In the genomic region with DNA sequence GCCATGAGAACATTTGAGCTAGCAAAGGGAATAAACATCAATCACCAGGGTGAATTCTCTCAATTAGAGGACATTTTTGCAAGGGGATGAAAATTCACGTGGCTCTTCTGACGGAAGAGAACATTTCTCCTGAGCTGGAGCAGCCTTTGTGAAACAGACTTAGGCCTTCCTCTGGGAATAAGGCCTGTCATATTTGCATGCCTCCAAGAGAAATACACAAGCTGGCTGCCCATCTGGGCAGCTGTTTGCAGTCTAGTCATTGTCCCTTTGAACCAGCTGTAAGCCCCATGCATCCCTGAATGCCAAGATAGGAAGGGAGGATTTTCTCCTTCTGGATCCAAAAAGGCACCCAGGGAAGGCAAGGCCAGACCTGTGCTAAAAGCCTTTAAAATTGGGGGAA, we compare ENCODE assay signal across 13 cellular contexts. TPM values are rescaled to one million over a fixed set of nuclear protein-coding genes. Genes with fewer than 3 reads are reported as not detected.
"Had no signal": no experiment of that assay in that cellular context is flagged by ENCODE, and none has a peak within 500 bp of the region (broad histone marks: within the 10 kb centered on the region; RNA-seq: fewer than 3 reads in every experiment).

No MANE protein-coding gene starts in this region.

- H3K27ac Mint-ChIP-seq: activated naive CD4-positive, alpha-beta T cell treated with anti-CD3 and anti-CD28 coated beads for 36 hours; activated T-helper 17 cell treated with anti-CD3 and anti-CD28 coated beads, Interleukin-2, amount 50 U/mL, for 72 hours; T-helper 1 cell treated with Interleukin-12 subunit alpha and Interleukin-12 subunit beta and Interleukin-4 antibody, amounts not matched to agents 30 μg/mL and 1 μg/mL, for 36 hours had no signal

- ATAC-seq: activated T-helper 17 cell treated with anti-CD3 and anti-CD28 coated beads, Interleukin-2, amount 50 U/mL, for 72 hours; pancreas had no signal

- H3K4me1 Mint-ChIP-seq: activated T-helper 17 cell treated with anti-CD3 and anti-CD28 coated beads, Interleukin-2, amount 50 U/mL, for 72 hours had no signal

- H3K9me3 Mint-ChIP-seq: activated naive CD4-positive, alpha-beta T cell treated with anti-CD3 and anti-CD28 coated beads for 36 hours; activated T-helper 17 cell treated with anti-CD3 and anti-CD28 coated beads, Interleukin-2, amount 50 U/mL, for 72 hours; T-helper 1 cell treated with Interleukin-12 subunit alpha and Interleukin-12 subunit beta and Interleukin-4 antibody, amounts not matched to agents 30 μg/mL and 1 μg/mL, for 36 hours had no signal

- DNase-seq: activated CD4-positive, alpha-beta T cell treated with anti-CD3 and anti-CD28 coated beads, Interleukin-2, amount 50 U/mL, for 48 hours; activated naive CD4-positive, alpha-beta T cell treated with anti-CD3 and anti-CD28 coated beads for 36 hours; caudate nucleus; midbrain; pancreas; stimulated activated CD4-positive, alpha-beta T cell treated with anti-CD3 and anti-CD28 coated beads, Interleukin-12 subunit alpha, Interleukin-12 subunit beta, amount 100 ng/mL, for 4 hours; stimulated activated CD4-positive, alpha-beta T cell treated with anti-CD3 and anti-CD28 coated beads, Interleukin-2, amount 100 ng/mL, for 24 hours; WERI-Rb-1 had no signal

- H3K4me3 Mint-ChIP-seq: activated naive CD4-positive, alpha-beta T cell treated with anti-CD3 and anti-CD28 coated beads for 36 hours; activated T-helper 17 cell treated with anti-CD3 and anti-CD28 coated beads, Interleukin-2, amount 50 U/mL, for 72 hours; T-helper 1 cell treated with Interleukin-12 subunit alpha and Interleukin-12 subunit beta and Interleukin-4 antibody, amounts not matched to agents 30 μg/mL and 1 μg/mL, for 36 hours had no signal

RNA-seq across cellular contexts. Expression of a gene that starts 5.5 kb away (rescaled TPM):
- total RNA-seq: glomerular endothelial cell, myocyte, urinary bladder had no signal

RNA-seq across cellular contexts. Expression of a gene that starts 39.5 kb away (rescaled TPM):
- total RNA-seq: glomerular endothelial cell, myocyte, urinary bladder had no signal

RNA-seq across cellular contexts. Expression of a gene that starts 59.6 kb away (rescaled TPM):
- total RNA-seq: activated naive CD4-positive, alpha-beta T cell treated with anti-CD3 and anti-CD28 coated beads for 36 hours; activated T-helper 17 cell treated with anti-CD3 and anti-CD28 coated beads, Interleukin-2, amount 50 U/mL, for 72 hours; myocyte had no signal
